ENCODE assay signal across 8 cellular contexts in the genomic region with DNA sequence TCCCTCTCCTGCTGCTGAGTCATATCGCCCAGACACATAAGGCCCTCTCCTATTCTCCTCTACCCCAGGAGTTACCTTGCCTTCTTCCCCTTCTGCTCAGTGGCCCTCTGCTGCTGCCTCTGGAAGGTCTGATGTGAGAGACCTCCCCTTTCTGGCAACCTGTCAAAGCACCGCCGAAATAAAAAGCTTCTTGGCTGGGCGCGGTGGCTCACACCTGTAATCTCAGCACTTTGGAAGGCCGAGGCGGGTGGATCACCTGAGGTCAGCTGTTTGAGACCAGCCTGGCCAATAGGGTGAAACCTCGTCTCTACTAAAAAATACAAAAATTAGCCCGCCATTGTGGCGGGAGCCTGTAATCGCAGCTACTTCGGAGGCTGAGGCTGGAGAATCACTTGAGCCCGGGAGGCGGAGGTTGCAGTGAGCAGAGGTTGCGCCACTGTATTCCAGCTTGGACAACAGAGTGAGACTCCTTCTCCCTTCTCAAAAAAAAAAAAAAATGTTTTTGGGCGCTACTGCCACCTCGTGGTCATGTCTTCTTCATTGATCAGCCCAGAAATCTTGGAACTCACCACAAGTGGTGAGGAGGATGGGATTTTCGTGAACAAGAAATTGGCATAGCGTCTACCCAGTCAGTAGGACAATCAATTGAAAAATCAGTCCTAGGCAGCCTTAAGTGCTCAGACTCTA. TPM values are rescaled to one million over a fixed set of nuclear protein-coding genes. Genes with fewer than 3 reads are reported as not detected.
DNase-seq lines count a peak whose midpoint lies in the region; ATAC-seq and TF ChIP-seq lines count a peak whose summit lies in the region.

No MANE protein-coding gene starts in this region.

- peaks cover 3 to 19% of the 10 kb centered on the region in 2 donors for H3K27me3 Mint-ChIP-seq in natural killer cell (ENCODE audit: low read depth in 2 of 2)
- peaks cover 0 to 8% of the 10 kb centered on the region in 2 donors for H3K27me3 Mint-ChIP-seq in natural killer cell treated with Interleukin-12 subunit alpha and Interleukin-12 subunit beta and Interleukin-15 and Interleukin-18, amount 100 ng/mL, for 72 hours
- H3K27me3 Mint-ChIP-seq in activated CD4-positive, alpha-beta T cell treated with anti-CD3 and anti-CD28 coated beads, Interleukin-2, amount 10 ng/mL, durations not matched to agents 7 days and 5 days, result no peaks in the 10 kb centered on the region

- no peaks in the 10 kb centered on the region for H3K4me1 Mint-ChIP-seq in natural killer cell
- no peaks in the 10 kb centered on the region for H3K4me1 Mint-ChIP-seq in natural killer cell treated with Interleukin-12 subunit alpha and Interleukin-12 subunit beta and Interleukin-15 and Interleukin-18, amount 100 ng/mL, for 72 hours (ENCODE audit: low read depth in 2 of 2)
- no peaks in the 10 kb centered on the region for H3K4me1 Mint-ChIP-seq in activated CD4-positive, alpha-beta T cell treated with anti-CD3 and anti-CD28 coated beads, Interleukin-2, amount 10 ng/mL, durations not matched to agents 7 days and 5 days

- POLR2A ChIA-PET in activated CD4-positive, alpha-beta T cell treated with anti-CD3 and anti-CD28 coated beads, Interleukin-2, amount 10 ng/mL, durations not matched to agents 7 days and 5 days (lab: Charles Lee), result no interaction called here

- TF ChIP-seq CTCF in natural killer cell (IDR thresholded peaks at IDR 0.05), result peak; percentile 19

- DNase-seq in natural killer cell (no peak), Kasumi-1 (lab: John Stamatoyannopoulos, UW) (peak; percentile 27 to 29), kidney tubule cell (ENCODE audit: low spot score) (peak; percentile 39), globus pallidus (ENCODE audit: low spot score) (no peak)
- DNase-seq in natural killer cell treated with Interleukin-12 subunit alpha and Interleukin-12 subunit beta and Interleukin-15 and Interleukin-18, amount 100 ng/mL, for 72 hours (ENCODE audit: low spot score), result no peak
- DNase-seq in activated CD4-positive, alpha-beta T cell treated with anti-CD3 and anti-CD28 coated beads, Interleukin-2, amount 10 ng/mL, durations not matched to agents 7 days and 5 days, result peak; percentile 8

- no peaks in the 10 kb centered on the region for H3K36me3 Mint-ChIP-seq in natural killer cell
- no peaks in the 10 kb centered on the region for H3K36me3 Mint-ChIP-seq in natural killer cell treated with Interleukin-12 subunit alpha and Interleukin-12 subunit beta and Interleukin-15 and Interleukin-18, amount 100 ng/mL, for 72 hours
- H3K36me3 Mint-ChIP-seq in activated CD4-positive, alpha-beta T cell treated with anti-CD3 and anti-CD28 coated beads, Interleukin-2, amount 10 ng/mL, durations not matched to agents 7 days and 5 days (ENCODE audit: low read depth), result no peaks in the 10 kb centered on the region

- peak in 1 of 3 donors; percentile 37 for ATAC-seq in natural killer cell
- ATAC-seq in natural killer cell treated with Interleukin-12 subunit alpha and Interleukin-12 subunit beta and Interleukin-15 and Interleukin-18, amount 100 ng/mL, for 72 hours, result no peak
- no peak for ATAC-seq in GM18861 (IDR thresholded peaks at IDR 0.05; ENCODE audit: unreplicated experiment)
- no peak for ATAC-seq in HG02610 (IDR thresholded peaks at IDR 0.05; ENCODE audit: unreplicated experiment)

- H3K4me3 Mint-ChIP-seq in natural killer cell, result no peak overlapping the region
- no peak overlapping the region for H3K4me3 Mint-ChIP-seq in natural killer cell treated with Interleukin-12 subunit alpha and Interleukin-12 subunit beta and Interleukin-15 and Interleukin-18, amount 100 ng/mL, for 72 hours
- H3K4me3 Mint-ChIP-seq in activated CD4-positive, alpha-beta T cell treated with anti-CD3 and anti-CD28 coated beads, Interleukin-2, amount 10 ng/mL, durations not matched to agents 7 days and 5 days, result no peak overlapping the region

- no peak overlapping the region for H3K27ac Mint-ChIP-seq in natural killer cell
- no peak overlapping the region for H3K27ac Mint-ChIP-seq in natural killer cell treated with Interleukin-12 subunit alpha and Interleukin-12 subunit beta and Interleukin-15 and Interleukin-18, amount 100 ng/mL, for 72 hours
- H3K27ac Mint-ChIP-seq in activated CD4-positive, alpha-beta T cell treated with anti-CD3 and anti-CD28 coated beads, Interleukin-2, amount 10 ng/mL, durations not matched to agents 7 days and 5 days, result no peak overlapping the region

- intact Hi-C loops in natural killer cell (cut with micrococcal nuclease), result loop anchor here (1.0 to 5.0 kb wide), 2 partner anchors 98 to 337 kb away; no protein-coding TSS in a partner anchor

- no peaks in the 10 kb centered on the region for H3K9me3 Mint-ChIP-seq in natural killer cell
- H3K9me3 Mint-ChIP-seq in natural killer cell treated with Interleukin-12 subunit alpha and Interleukin-12 subunit beta and Interleukin-15 and Interleukin-18, amount 100 ng/mL, for 72 hours, result no peaks in the 10 kb centered on the region
- no peaks in the 10 kb centered on the region for H3K9me3 Mint-ChIP-seq in activated CD4-positive, alpha-beta T cell treated with anti-CD3 and anti-CD28 coated beads, Interleukin-2, amount 10 ng/mL, durations not matched to agents 7 days and 5 days

- CTCF ChIA-PET in activated CD4-positive, alpha-beta T cell treated with anti-CD3 and anti-CD28 coated beads, Interleukin-2, amount 10 ng/mL, durations not matched to agents 7 days and 5 days (lab: Charles Lee), result interaction anchor here (0.6 kb wide), 1 partner anchor 1699 kb away, joined by 3 read pairs; no protein-coding TSS in a partner anchor

RNA-seq across cellular contexts. Expression of gene ZXDA, which starts 8.6 kb away (rescaled TPM):
- total RNA-seq in natural killer cell, result 10 to 100 TPM; 10.4 to 12.0 (median 10.9) TPM
- 1 to 10 TPM; 3.0 TPM for total RNA-seq in natural killer cell treated with Interleukin-12 subunit alpha and Interleukin-12 subunit beta and Interleukin-15 and Interleukin-18, amount 100 ng/mL, for 72 hours
- total RNA-seq in activated CD4-positive, alpha-beta T cell treated with anti-CD3 and anti-CD28 coated beads, Interleukin-2, amount 10 ng/mL, durations not matched to agents 7 days and 5 days, result 1 to 10 TPM; 4.2 to 4.6 TPM

Comparison
In these comparisons a context has a peak if more than half of its experiments do, and no peak if none do; other contexts are left out.
1. DNase-seq: peak in Kasumi-1 (2 of 2), activated CD4-positive, alpha-beta T cell treated with anti-CD3 and anti-CD28 coated beads, Interleukin-2, amount 10 ng/mL, durations not matched to agents 7 days and 5 days (single experiment) and kidney tubule cell (single experiment); none in natural killer cell (single experiment), natural killer cell treated with Interleukin-12 subunit alpha and Interleukin-12 subunit beta and Interleukin-15 and Interleukin-18, amount 100 ng/mL, for 72 hours (single experiment) and globus pallidus (single experiment).